15 cellular contexts compared by ENCODE assay signal in genomic region chr4:165766018-165766417, GRCh38.
"Had no signal": no experiment of that assay in that cellular context is flagged by ENCODE, and none has a peak within 500 bp of the region (broad histone marks: within the 10 kb centered on the region; RNA-seq: fewer than 3 reads in every experiment).

No MANE protein-coding gene starts in this region.

- H3K27ac ChIP-seq: cardiac muscle cell, prostate gland had no signal

- H3K9me3 ChIP-seq: prostate gland, SK-N-SH had no signal

- H3K4me1 ChIP-seq: prostate gland had no signal

- H3K36me3 ChIP-seq: cardiac muscle cell, prostate gland had no signal

- H3K27me3 ChIP-seq: cardiac muscle cell, dorsolateral prefrontal cortex had no signal

- H3K4me2 ChIP-seq: SK-N-SH had no signal

- H3K9ac ChIP-seq: SK-N-SH had no signal

- ATAC-seq: sciatic nerve; stimulated activated naive B cell treated with anti-CD40 and anti-IgM and Interleukin-4, amounts not matched to agents 10 μg/mL and 1 μg/mL and 100 μg/mL, for 72 hours; WTC11 had no signal

- DNase-seq: activated CD4-positive, alpha-beta memory T cell treated with anti-CD3 and anti-CD28 coated beads for 36 hours; activated CD4-positive, alpha-beta T cell treated with anti-CD3 and anti-CD28 coated beads for 4 hours; amniotic stem cell; dorsolateral prefrontal cortex; foreskin melanocyte; immature natural killer cell; SHP77 treated with DMSO at 0.1 percent for 48 hours; SK-N-SH; stimulated activated naive B cell treated with anti-CD40 and anti-IgM and Interleukin-4, amounts not matched to agents 10 μg/mL and 1 μg/mL and 100 μg/mL, for 72 hours; T-helper 1 cell had no signal

- H3K4me3 ChIP-seq: cardiac muscle cell, dorsolateral prefrontal cortex, lung, prostate gland had no signal
